ENCODE assay signal across 6 cellular contexts in genomic region chr7:102493220-102493935, GRCh38. TPM values are rescaled to one million over a fixed set of nuclear protein-coding genes. Genes with fewer than 3 reads are reported as not detected.
DNase-seq lines count a peak whose midpoint lies in the region; ATAC-seq and TF ChIP-seq lines count a peak whose summit lies in the region.
"Not testable (repeated sequence)": the region's sequence is repeated elsewhere in the genome, so short reads cannot be mapped to it uniquely, and the experiment has no call there.

No MANE protein-coding gene starts in this region.

- ATAC-seq in GM19397 (IDR thresholded peaks at IDR 0.05; ENCODE audit: unreplicated experiment) (peak; percentile 35), HG02798 (IDR thresholded peaks at IDR 0.05; ENCODE audit: poor library complexity, unreplicated experiment) (peak; percentile 52), HG03521 (IDR thresholded peaks at IDR 0.05; ENCODE audit: unreplicated experiment) (peak; percentile 37), lower lobe of right lung (peak; percentile 87 to 89)
- peak; percentile 56 for ATAC-seq in activated T-helper 17 cell treated with anti-CD3 and anti-CD28 coated beads, Interleukin-2, amount 50 U/mL, for 72 hours (replicated peaks)

- intact Hi-C loops in lower lobe of right lung (cut with DNase I): not testable (repeated sequence)

- H3K4me3 Mint-ChIP-seq in activated T-helper 17 cell treated with anti-CD3 and anti-CD28 coated beads, Interleukin-2, amount 50 U/mL, for 72 hours: not testable (repeated sequence)

- not testable (repeated sequence) for H3K4me3 ChIP-seq in lower lobe of right lung

- H3K4me1 Mint-ChIP-seq in activated T-helper 17 cell treated with anti-CD3 and anti-CD28 coated beads, Interleukin-2, amount 50 U/mL, for 72 hours: not testable (repeated sequence)

- not testable (repeated sequence) for H3K27me3 ChIP-seq in lower lobe of right lung (ENCODE audit: low read depth)

- not testable (repeated sequence) for H3K27ac Mint-ChIP-seq in activated T-helper 17 cell treated with anti-CD3 and anti-CD28 coated beads, Interleukin-2, amount 50 U/mL, for 72 hours

- not testable (repeated sequence) for H3K36me3 Mint-ChIP-seq in activated T-helper 17 cell treated with anti-CD3 and anti-CD28 coated beads, Interleukin-2, amount 50 U/mL, for 72 hours (ENCODE audit: low read depth)

- not testable (repeated sequence) for H3K27me3 Mint-ChIP-seq in activated T-helper 17 cell treated with anti-CD3 and anti-CD28 coated beads, Interleukin-2, amount 50 U/mL, for 72 hours

- H3K36me3 ChIP-seq in lower lobe of right lung: not testable (repeated sequence)

- not testable (repeated sequence) for TF ChIP-seq CTCF in lower lobe of right lung (IDR thresholded peaks at IDR 0.05)

- DNase-seq in lower lobe of right lung: peak; percentile 68
- peak; percentile 15 for DNase-seq in ureter (ENCODE audit: low spot score)

- H3K9me3 ChIP-seq in lower lobe of right lung: not testable (repeated sequence)

- not testable (repeated sequence) for H3K9me3 Mint-ChIP-seq in activated T-helper 17 cell treated with anti-CD3 and anti-CD28 coated beads, Interleukin-2, amount 50 U/mL, for 72 hours

- H3K27ac ChIP-seq in lower lobe of right lung: not testable (repeated sequence)

- H3K4me1 ChIP-seq in lower lobe of right lung: not testable (repeated sequence)

RNA-seq across cellular contexts. Expression of gene POLR2J, which starts 14.7 kb away (rescaled TPM):
- 10 to 100 TPM; 63.5 to 74.2 TPM for total RNA-seq in activated T-helper 17 cell treated with anti-CD3 and anti-CD28 coated beads, Interleukin-2, amount 50 U/mL, for 72 hours
- total RNA-seq in lower lobe of right lung (37.9 TPM), ureter (53.1 TPM)

RNA-seq across cellular contexts. Expression of gene RASA4B, which starts 24.2 kb away (rescaled TPM):
- total RNA-seq in activated T-helper 17 cell treated with anti-CD3 and anti-CD28 coated beads, Interleukin-2, amount 50 U/mL, for 72 hours: 10 to 100 TPM; 14.1 to 23.3 TPM
- total RNA-seq in lower lobe of right lung: 22.6 TPM
- total RNA-seq in ureter: 10.9 TPM

RNA-seq across cellular contexts. Expression of gene LRWD1, which starts 28.6 kb away (rescaled TPM):
- total RNA-seq in activated T-helper 17 cell treated with anti-CD3 and anti-CD28 coated beads, Interleukin-2, amount 50 U/mL, for 72 hours: 10 to 100 TPM; 14.8 to 20.6 TPM
- total RNA-seq in lower lobe of right lung: 19.2 TPM
- total RNA-seq in ureter: 11.4 TPM

RNA-seq across cellular contexts. Expression of gene ALKBH4, which starts 28.7 kb away (rescaled TPM):
- 1 to 10 TPM; 9.0 to 9.2 TPM for total RNA-seq in activated T-helper 17 cell treated with anti-CD3 and anti-CD28 coated beads, Interleukin-2, amount 50 U/mL, for 72 hours
- total RNA-seq in lower lobe of right lung: 10.6 TPM
- 10.3 TPM for total RNA-seq in ureter

RNA-seq across cellular contexts. Expression of gene UPK3BL2, which starts 50.1 kb away (rescaled TPM):
- total RNA-seq in activated T-helper 17 cell treated with anti-CD3 and anti-CD28 coated beads, Interleukin-2, amount 50 U/mL, for 72 hours: 10 to 100 TPM; 21.4 to 45.7 TPM
- total RNA-seq in lower lobe of right lung (26.9 TPM), ureter (132 TPM)

Comparison
In these comparisons a context has a peak if more than half of its experiments do, and no peak if none do; other contexts are left out.
1. ATAC-seq: peak in every context shown above with its lines; median percentile 88 in lower lobe of right lung; 56 in activated T-helper 17 cell treated with anti-CD3 and anti-CD28 coated beads, Interleukin-2, amount 50 U/mL, for 72 hours; 52 in HG02798; 37 in HG03521; 35 in GM19397.